Comparison of ENCODE assay signal across 8 cellular contexts in the genomic region with DNA sequence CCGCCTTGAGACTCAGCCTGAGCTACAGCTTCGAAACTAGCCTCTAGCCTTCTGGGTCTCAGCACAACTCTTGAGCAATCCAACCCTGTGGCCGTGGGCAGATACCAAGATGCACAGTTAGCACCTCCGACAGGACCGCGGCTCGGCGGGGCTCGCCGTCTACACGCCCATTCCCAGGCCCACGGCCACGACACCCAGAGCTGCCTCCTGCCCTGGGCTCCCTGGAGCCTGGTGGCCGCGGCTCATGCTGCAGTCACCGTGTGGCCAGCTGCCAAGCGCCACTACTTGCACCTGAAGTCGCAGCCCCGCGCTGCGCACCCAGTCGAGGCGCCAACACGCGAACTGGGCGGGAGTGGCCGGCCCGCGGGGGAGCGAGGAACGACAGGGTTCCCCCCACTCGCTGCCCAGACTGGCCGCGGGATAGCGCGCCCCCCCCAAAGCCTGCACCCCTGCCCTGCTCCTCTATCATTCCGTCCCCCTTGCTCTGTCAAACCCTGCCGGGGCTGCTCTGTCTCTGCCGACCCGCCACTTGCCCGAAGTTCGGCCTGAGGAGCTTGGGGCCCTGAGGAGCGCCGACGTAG. TPM values are rescaled to one million over a fixed set of nuclear protein-coding genes. Genes with fewer than 3 reads are reported as not detected.
DNase-seq lines count a peak whose midpoint lies in the region; ATAC-seq and TF ChIP-seq lines count a peak whose summit lies in the region.

No MANE protein-coding gene starts in this region.

- DNase-seq in activated CD4-positive, alpha-beta T cell treated with anti-CD3 and anti-CD28 coated beads for 4 hours, result peak; percentile 5 to 9
- DNase-seq in activated CD4-positive, alpha-beta T cell treated with anti-CD3 and anti-CD28 coated beads for 1 hour, result no peak
- DNase-seq in HK-2 (ENCODE audit: unreplicated experiment) (peak; percentile 62), colonic mucosa (peak; percentile 53), lower lobe of right lung (peak; percentile 79)
- DNase-seq in stimulated activated naive CD8-positive, alpha-beta T cell treated with anti-CD3 and anti-CD28 coated beads, Interleukin-15, amount 100 ng/mL, for 72 hours, result peak in 1 of 2 donors; percentile 53

- H3K4me1 ChIP-seq in colonic mucosa (peaks cover 24% of the 10 kb centered on the region), lower lobe of right lung (peaks cover 33% of the 10 kb centered on the region)

- peak overlapping the region; percentile 90 for H3K4me2 ChIP-seq in SU-DHL-6 (ENCODE audit: low read depth, low read length, poor library complexity, severe bottlenecking)

- no peaks in the 10 kb centered on the region for H3K27me3 Mint-ChIP-seq in stimulated activated naive CD8-positive, alpha-beta T cell treated with anti-CD3 and anti-CD28 coated beads, Interleukin-15, amount 100 ng/mL, for 72 hours

- no peaks in the 10 kb centered on the region for H3K9me2 ChIP-seq in SU-DHL-6 (replicated peaks; ENCODE audit: insufficient read depth, low read length)

- H3K4me3 ChIP-seq in SU-DHL-6 (ENCODE audit: insufficient read depth, low read length, poor library complexity, severe bottlenecking) (peak overlapping the region; percentile 69), colonic mucosa (peak overlapping the region; percentile 91), lower lobe of right lung (peak overlapping the region; percentile 96)

- ATAC-seq in lower lobe of right lung (peak; percentile 45 to 47), GM19397 (IDR thresholded peaks at IDR 0.05; ENCODE audit: unreplicated experiment) (no peak)
- ATAC-seq in stimulated activated naive CD8-positive, alpha-beta T cell treated with anti-CD3 and anti-CD28 coated beads, Interleukin-15, amount 100 ng/mL, for 72 hours, result peak; percentile 19

- H3K4me3 Mint-ChIP-seq in stimulated activated naive CD8-positive, alpha-beta T cell treated with anti-CD3 and anti-CD28 coated beads, Interleukin-15, amount 100 ng/mL, for 72 hours, result peak overlapping the region; percentile 99 to 100

- intact Hi-C loops in colonic mucosa (cut with DNase I), result loop anchor here (5.0 kb wide), 2 partner anchors 121 to 171 kb away; no protein-coding TSS in a partner anchor
- intact Hi-C loops in lower lobe of right lung (cut with DNase I), result no loop called here

- no peaks in the 10 kb centered on the region for H4K20me1 ChIP-seq in SU-DHL-6 (ENCODE audit: low read depth, low read length)

- H3K9ac ChIP-seq in SU-DHL-6 (ENCODE audit: low read length) (peak overlapping the region; percentile 72), colonic mucosa (ENCODE audit: low read depth in 2 of 2, low read length in 2 of 2) (peak overlapping the region; percentile 81 to 84)

- H3K27ac Mint-ChIP-seq in stimulated activated naive CD8-positive, alpha-beta T cell treated with anti-CD3 and anti-CD28 coated beads, Interleukin-15, amount 100 ng/mL, for 72 hours, result peak overlapping the region; percentile 97 to 99

- H3K79me2 ChIP-seq in SU-DHL-6 (ENCODE audit: insufficient read depth, low read length), result peaks cover 59% of the 10 kb centered on the region

- H3K27ac ChIP-seq in SU-DHL-6 (ENCODE audit: low read depth, low read length), result peak overlapping the region; percentile 76
- peak overlapping the region; percentile 63 for H3K27ac ChIP-seq in colonic mucosa
- H3K27ac ChIP-seq in lower lobe of right lung, result peak overlapping the region; percentile 88

- peaks cover 31% of the 10 kb centered on the region for H3K4me1 Mint-ChIP-seq in stimulated activated naive CD8-positive, alpha-beta T cell treated with anti-CD3 and anti-CD28 coated beads, Interleukin-15, amount 100 ng/mL, for 72 hours

- TF ChIP-seq CTCF in SU-DHL-6 (IDR thresholded peaks at IDR 0.05; ENCODE audit: insufficient read depth, low read length, poor library complexity, severe bottlenecking), result no peak
- TF ChIP-seq CTCF in colonic mucosa (IDR thresholded peaks at IDR 0.05), result no peak
- no peak for TF ChIP-seq CTCF in lower lobe of right lung (IDR thresholded peaks at IDR 0.05)

- H3K27me3 ChIP-seq in SU-DHL-6 (ENCODE audit: low read length), result no peaks in the 10 kb centered on the region
- no peaks in the 10 kb centered on the region for H3K27me3 ChIP-seq in colonic mucosa
- H3K27me3 ChIP-seq in lower lobe of right lung (ENCODE audit: low read depth), result no peaks in the 10 kb centered on the region

- H3F3A ChIP-seq in SU-DHL-6 (ENCODE audit: insufficient read depth), result no peaks in the 10 kb centered on the region

- H3K9me3 Mint-ChIP-seq in stimulated activated naive CD8-positive, alpha-beta T cell treated with anti-CD3 and anti-CD28 coated beads, Interleukin-15, amount 100 ng/mL, for 72 hours, result no peaks in the 10 kb centered on the region

- H3K36me3 ChIP-seq in SU-DHL-6 (ENCODE audit: low read length) (peaks cover 16% of the 10 kb centered on the region; the same call in 1 of the 2 replicates), colonic mucosa (no peaks in the 10 kb centered on the region), lower lobe of right lung (peaks cover 9% of the 10 kb centered on the region)

- H2AFZ ChIP-seq in SU-DHL-6 (ENCODE audit: low read depth, low read length, severe bottlenecking), result peak overlapping the region; percentile 79

- H3K9me3 ChIP-seq in SU-DHL-6 (ENCODE audit: insufficient read depth, low read length) (no peaks in the 10 kb centered on the region), colonic mucosa (no peaks in the 10 kb centered on the region), lower lobe of right lung (no peaks in the 10 kb centered on the region)

RNA-seq across cellular contexts. Expression of a gene that starts 0.7 kb away (rescaled TPM):
- 10 to 100 TPM; 14.9 to 44.5 TPM for total RNA-seq in colonic mucosa
- 1.7 TPM for total RNA-seq in lower lobe of right lung

RNA-seq across cellular contexts. Expression of a gene that starts 56.9 kb away (rescaled TPM):
- total RNA-seq in colonic mucosa (under 1 TPM; 0.27 to 0.32 TPM), lower lobe of right lung (4.3 TPM)
